Comparison of ENCODE assay signal across 15 cellular contexts in genomic region chr16:82329504-82330192, GRCh38.
DNase-seq lines count a peak whose midpoint lies in the region; ATAC-seq, FAIRE-seq and TF ChIP-seq lines count a peak whose summit lies in the region.
"Had no signal": no experiment of that assay in that cellular context is flagged by ENCODE, and none has a peak within 500 bp of the region (broad histone marks: within the 10 kb centered on the region; RNA-seq: fewer than 3 reads in every experiment).

No MANE protein-coding gene starts in this region.

- no peak for TF ChIP-seq POLR2A in HepG2 (IDR thresholded peaks at IDR 0.05; ENCODE audit: insufficient read depth in 1 of 2, low read depth in 2 of 2, low read length in 2 of 2)
- no peak for TF ChIP-seq POLR2A in sigmoid colon (IDR thresholded peaks at IDR 0.05)
- TF ChIP-seq POLR2A in Peyer's patch (IDR thresholded peaks at IDR 0.05): no peak

- in situ Hi-C loops in HepG2 (cut with HindIII; ENCODE audit: extremely low pct_ligation_motif_present, low pct_unique_long_range_greater_than_20kb): no loop called here

- CTCF ChIA-PET in HepG2 (lab: Yijun Ruan, JAX; ENCODE audit: low intra/inter-chr PET ratio, low total read pairs): no interaction called here

- peak; percentile 52 to 67; a peak in 2 of 4 replicates for TF ChIP-seq EP300 in HepG2 (IDR thresholded peaks at IDR 0.05; ENCODE audit: low read depth in 2 of 2, low read length in 2 of 2)
- peak; percentile 35; the same call in 1 of the 2 replicates for TF ChIP-seq EP300 in HepG2 (CRISPR knock-in tag; IDR thresholded peaks at IDR 0.05; ENCODE audit: borderline replicate concordance)
- no peak for TF ChIP-seq EP300 in sigmoid colon (IDR thresholded peaks at IDR 0.05)

- H4K20me1 ChIP-seq in HepG2 (ENCODE audit: insufficient read depth, low read length): no peaks in the 10 kb centered on the region

- intact Hi-C loops in HepG2 (cut with micrococcal nuclease; ENCODE audit: unreplicated experiment) (no loop called here), sigmoid colon (cut with DNase I) (no loop called here)

- H3K4me1 ChIP-seq in HepG2 (ENCODE audit: insufficient read depth, low read length) (peaks cover 37% of the 10 kb centered on the region), sigmoid colon (no peaks in the 10 kb centered on the region), Peyer's patch (no peaks in the 10 kb centered on the region)

- H3K4me3 ChIP-seq in HepG2 (replicated peaks in 1 of 3; ENCODE audit: insufficient read depth in 1 of 3, low read depth in 2 of 3, low read length in 3 of 3) (no peak overlapping the region), sigmoid colon (no peak overlapping the region), Peyer's patch (no peak overlapping the region)

- no TSS peak for BruUV-seq in HepG2 (replicated peaks; lab: Mats Ljungman, UMichigan)

- H3K9ac ChIP-seq in HepG2 (ENCODE audit: insufficient read depth, low read depth, low read length): no peak overlapping the region

- peak overlapping the region; percentile 23 for H3K4me2 ChIP-seq in HepG2 (ENCODE audit: low read depth, low read length)

- peaks cover 0 to 9% of the 10 kb centered on the region in 2 experiments; a peak in 2 of 5 replicates for H3K27me3 ChIP-seq in HepG2 (ENCODE audit: control insufficient read depth in 1 of 2, insufficient read depth in 2 of 2, low read length in 2 of 2)
- no peaks in the 10 kb centered on the region for H3K27me3 ChIP-seq in sigmoid colon
- no peaks in the 10 kb centered on the region for H3K27me3 ChIP-seq in Peyer's patch

- H3K27ac ChIP-seq in HepG2 (ENCODE audit: extremely low read length, insufficient read depth, low read length) (no peak overlapping the region), sigmoid colon (no peak overlapping the region), Peyer's patch (no peak overlapping the region)

- no peak for TF ChIP-seq RAD21 in HepG2 (CRISPR knock-in tag; IDR thresholded peaks at IDR 0.05)

- ATAC-seq in HepG2 (peak; percentile 99), GM18909 (IDR thresholded peaks at IDR 0.05; ENCODE audit: poor library complexity, unreplicated experiment) (no peak)
- ATAC-seq: activated CD4-positive, alpha-beta T cell treated with anti-CD3 and anti-CD28 coated beads for 36 hours; Panc1; stimulated activated naive B cell treated with anti-CD40 and anti-IgM and Interleukin-4, amounts not matched to agents 10 μg/mL and 1 μg/mL and 100 μg/mL, for 72 hours had no signal

- no peak overlapping the region for H2AFZ ChIP-seq in HepG2 (ENCODE audit: low read length)

- WGBS in HepG2 (ENCODE audit: low lambda C conversion rate): 3% methylated on average over 9 of the region's 11 CpGs
- WGBS in sigmoid colon, 2 donors: 35 to 67% methylated on average over 11 of the region's 11 CpGs

- no peaks in the 10 kb centered on the region for H3K79me2 ChIP-seq in HepG2 (ENCODE audit: insufficient read depth, low read length)

- H3K36me3 ChIP-seq in HepG2 (replicated peaks in 1 of 2; ENCODE audit: control insufficient read depth in 1 of 2, insufficient read depth in 2 of 2, low read length in 2 of 2) (no peaks in the 10 kb centered on the region), sigmoid colon (no peaks in the 10 kb centered on the region), Peyer's patch (no peaks in the 10 kb centered on the region)

- H3K9me3 ChIP-seq in HepG2 (ENCODE audit: low read length) (no peaks in the 10 kb centered on the region), sigmoid colon (no peaks in the 10 kb centered on the region), Peyer's patch (no peaks in the 10 kb centered on the region)

- peak; percentile 99 for DNase-seq in DMS153 (lab: John Stamatoyannopoulos, UW)
- peak; percentile 24 for DNase-seq in NCI-H1436 (lab: John Stamatoyannopoulos, UW)
- peak; percentile 93 for DNase-seq in NCI-H69 (lab: John Stamatoyannopoulos, UW)
- peak; percentile 89 for DNase-seq in HepG2 (ENCODE audit: low spot score)
- DNase-seq in sigmoid colon: no peak
- no peak for DNase-seq in SKM-1 (lab: John Stamatoyannopoulos, UW; ENCODE audit: unreplicated experiment)
- DNase-seq in Peyer's patch: no peak
- DNase-seq: activated CD4-positive, alpha-beta T cell treated with anti-CD3 and anti-CD28 coated beads for 36 hours; activated T-cell treated with anti-CD3 and anti-CD28 coated beads, Interleukin-2, amount 50 U/mL, for 24 hours; NCI-H1694; retina; stimulated activated naive B cell treated with anti-CD40 and anti-IgM and Interleukin-4, amounts not matched to agents 10 μg/mL and 1 μg/mL and 100 μg/mL, for 72 hours had no signal

- TF ChIP-seq CTCF in HepG2 (CRISPR knock-in tag; IDR thresholded peaks at IDR 0.05) (no peak), sigmoid colon (IDR thresholded peaks at IDR 0.05) (no peak), Peyer's patch (IDR thresholded peaks at IDR 0.05) (no peak)

- FAIRE-seq in HepG2 (lab: Jason Lieb, UNC): peak; percentile 97
- FAIRE-seq: HTR-8/SVneo had no signal

- POLR2A ChIA-PET in HepG2 (lab: Yijun Ruan, JAX): interaction anchor here (0.8 kb wide), 1 partner anchor 279 kb away, joined by 3 read pairs; no protein-coding TSS in a partner anchor

TF ChIP-seq in HepG2, 621 proteins besides CTCF, POLR2A, EP300 and RAD21 (continues in another document):
- no peak for TF ChIP-seq CBFB (CRISPR knock-in tag; IDR thresholded peaks at IDR 0.05)
- no peak for TF ChIP-seq HIC2 (CRISPR knock-in tag; IDR thresholded peaks at IDR 0.05; ENCODE audit: low read depth)
- TF ChIP-seq NAIF1 (CRISPR knock-in tag; IDR thresholded peaks at IDR 0.05; ENCODE audit: borderline replicate concordance): no peak
- no peak for TF ChIP-seq ZNF280D (CRISPR knock-in tag; IDR thresholded peaks at IDR 0.05)
- TF ChIP-seq BCL3 (CRISPR knock-in tag; IDR thresholded peaks at IDR 0.05): no peak
- TF ChIP-seq ZNF674 (CRISPR knock-in tag; IDR thresholded peaks at IDR 0.05; ENCODE audit: low read depth): no peak
- TF ChIP-seq NR0B2 (CRISPR knock-in tag; IDR thresholded peaks at IDR 0.05): no peak
- TF ChIP-seq ZBTB7A (CRISPR knock-in tag; IDR thresholded peaks at IDR 0.05): no peak
- TF ChIP-seq ZC3H13 (CRISPR knock-in tag; IDR thresholded peaks at IDR 0.05): no peak
- TF ChIP-seq ZNF775 (CRISPR knock-in tag; IDR thresholded peaks at IDR 0.05; ENCODE audit: borderline replicate concordance): no peak
- 0 out of 2 replicates have a peak, but pooled peaks have one; percentile 23 for TF ChIP-seq MLX (CRISPR knock-in tag; IDR thresholded peaks at IDR 0.05)

Comparison
In these comparisons a context has a peak if more than half of its experiments do, and no peak if none do; other contexts are left out.
1. DNase-seq: peak in DMS153 (single experiment), NCI-H1436 (single experiment), NCI-H69 (single experiment) and HepG2 (single experiment); none in sigmoid colon (single experiment), SKM-1 (single experiment) and Peyer's patch (0 of 3).